ENCODE assay signal across 12 cellular contexts in the genomic region with DNA sequence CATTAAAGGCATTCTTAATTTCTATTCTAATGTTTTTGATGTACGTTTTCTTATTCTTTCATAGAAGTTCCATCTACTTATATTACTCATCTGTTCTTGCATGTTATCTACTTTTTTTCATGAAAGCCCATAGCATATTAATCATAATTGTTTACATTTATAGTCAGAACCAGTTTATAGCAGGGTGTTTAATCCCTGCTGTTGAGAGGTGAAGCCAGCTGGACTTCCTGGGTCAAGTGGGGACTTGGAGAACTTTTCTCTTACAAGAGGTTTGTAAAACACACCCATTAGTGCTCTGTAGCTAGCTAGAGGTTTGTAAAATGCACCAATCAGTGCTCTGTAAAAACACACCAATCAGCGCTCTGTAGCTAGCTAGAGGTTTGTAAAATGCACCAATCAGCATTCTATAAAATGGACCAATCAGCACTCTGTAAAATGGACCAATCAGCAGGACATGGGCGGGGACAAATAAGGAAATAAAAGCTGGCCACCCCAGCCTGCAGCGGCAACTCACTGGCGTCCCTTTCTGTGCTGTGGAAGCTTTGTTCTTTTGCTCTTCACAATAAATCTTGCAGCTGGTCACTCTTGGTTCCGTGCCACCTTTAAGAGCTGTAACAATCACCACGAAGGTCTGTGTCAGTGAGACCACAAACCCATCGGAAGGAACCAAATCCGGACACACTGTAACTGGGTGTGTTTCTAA.
"Had no signal": no experiment of that assay in that cellular context is flagged by ENCODE, and none has a peak within 500 bp of the region (broad histone marks: within the 10 kb centered on the region; RNA-seq: fewer than 3 reads in every experiment).

No MANE protein-coding gene starts in this region.

- DNase-seq: activated CD4-positive, alpha-beta T cell treated with anti-CD3 and anti-CD28 coated beads, Interleukin-2, amount 10 ng/mL, durations not matched to agents 24 days and 14 days; activated CD4-positive, CD25-positive, alpha-beta regulatory T cell; activated CD8-positive, alpha-beta memory T cell treated with anti-CD3 and anti-CD28 coated beads, Interleukin-2, amount 50 U/mL, for 48 hours; activated gamma-delta T cell treated with Interleukin-2 at 50 U/mL for 16 hours; cerebellar nuclear complex; effector CD8-positive, alpha-beta T cell; left colon; stimulated activated CD4-positive, alpha-beta T cell treated with anti-CD3 and anti-CD28 coated beads, Interleukin-1b, Interleukin-23, amount 100 ng/mL, for 48 hours had no signal

- FAIRE-seq: islet of Langerhans had no signal

- ATAC-seq: left colon; sciatic nerve; stimulated activated effector memory CD8-positive, alpha-beta T cell treated with anti-CD3 and anti-CD28 coated beads, Interleukin-12 subunit alpha, Interleukin-12 subunit beta, amount 100 ng/mL, for 72 hours had no signal

- H3K4me3 ChIP-seq: lung had no signal
